In the genomic region with DNA sequence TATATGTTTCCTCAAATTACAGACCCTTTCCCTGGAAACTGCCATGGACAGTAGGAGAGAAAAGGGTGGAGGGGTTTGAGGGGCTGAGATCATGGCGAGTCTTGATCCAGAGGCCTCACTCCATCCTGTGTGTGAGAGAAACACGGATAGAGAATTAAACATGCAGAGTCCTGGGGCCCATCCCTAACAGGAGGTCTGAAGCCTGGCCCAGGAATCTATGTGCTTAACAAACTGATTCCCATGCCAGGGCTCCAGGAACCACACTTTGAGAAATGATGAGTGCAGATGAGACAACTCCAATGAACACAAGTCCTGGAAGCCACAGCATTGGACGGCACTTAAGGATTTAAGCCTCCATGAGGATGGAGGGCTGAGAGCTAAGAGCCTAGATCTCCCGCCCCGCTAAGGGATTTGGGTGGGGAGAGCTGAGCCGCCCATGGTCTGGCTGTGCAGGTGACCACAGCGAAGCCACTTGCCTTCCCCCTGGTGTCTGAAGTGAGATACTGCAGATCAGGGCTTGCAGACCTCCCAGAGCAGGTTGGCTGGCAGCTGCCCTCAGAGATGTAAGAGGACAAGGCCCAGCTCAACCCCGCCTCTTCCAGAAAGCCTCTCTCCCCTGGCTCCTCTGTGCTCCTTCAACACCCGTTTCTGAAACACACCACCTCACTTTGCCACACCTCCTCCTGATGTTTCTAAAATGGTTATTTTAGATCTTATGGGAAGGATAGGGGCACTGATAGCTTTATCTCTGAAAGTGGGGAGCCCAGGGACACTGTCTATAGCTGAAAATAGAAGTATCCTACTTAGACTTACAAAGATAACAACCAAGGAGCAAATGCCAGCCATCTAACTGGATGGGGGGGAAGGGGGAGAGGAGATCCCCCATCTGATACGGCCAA, we compare ENCODE assay signal across 1 cellular context.
TF ChIP-seq lines count a peak whose summit lies in the region.

No MANE protein-coding gene starts in this region.

TF ChIP-seq in A549, 52 proteins besides CTCF, POLR2A, EP300 and RAD21 (continued from another document):
- no peak for TF ChIP-seq ZFP36 (IDR thresholded peaks at IDR 0.05; ENCODE audit: borderline replicate concordance, partially characterized antibody)
